In genomic region chr13:24071423-24072075, GRCh38 we compare ENCODE assay signal across 20 cellular contexts.
DNase-seq lines count a peak whose midpoint lies in the region; ATAC-seq and TF ChIP-seq lines count a peak whose summit lies in the region.
"Had no signal": no experiment of that assay in that cellular context is flagged by ENCODE, and none has a peak within 500 bp of the region (broad histone marks: within the 10 kb centered on the region; RNA-seq: fewer than 3 reads in every experiment).

No MANE protein-coding gene starts in this region.

- no peak overlapping the region for H3K4me3 Mint-ChIP-seq in natural killer cell
- no peak overlapping the region for H3K4me3 Mint-ChIP-seq in T-cell
- H3K4me3 Mint-ChIP-seq: activated CD8-positive, alpha-beta T cell treated with anti-CD3 and anti-CD28 coated beads for 36 hours; activated T-helper 17 cell treated with anti-CD3 and anti-CD28 coated beads, Interleukin-2, amount 50 U/mL, for 72 hours; H9 had no signal

- H3K4me1 ChIP-seq in stomach, result peaks cover 10 to 32% (median 21%) of the 10 kb centered on the region in 4 donors

- intact Hi-C loops in stomach (cut with DNase I; ENCODE audit: low total_unique reads) (no loop called here), natural killer cell (cut with micrococcal nuclease) (no loop called here)

- H3K4me3 ChIP-seq in astrocyte of the spinal cord (ENCODE audit: low read depth, low read length) (no peak overlapping the region), stomach (no peak overlapping the region)
- H3K4me3 ChIP-seq: colonic mucosa, spleen had no signal

- no peak for ATAC-seq in natural killer cell
- no peak for ATAC-seq in T-cell (replicated peaks in 1 of 4)
- ATAC-seq: activated CD8-positive, alpha-beta T cell treated with anti-CD3 and anti-CD28 coated beads for 36 hours; activated T-helper 17 cell treated with anti-CD3 and anti-CD28 coated beads, Interleukin-2, amount 50 U/mL, for 72 hours had no signal

- peak overlapping the region in 4 of 5 donors; percentile 10 to 46 (median 30) for H3K27ac ChIP-seq in stomach
- H3K27ac ChIP-seq: colonic mucosa, HL-60 had no signal

- no peaks in the 10 kb centered on the region for H3K9me3 ChIP-seq in stomach
- H3K9me3 ChIP-seq: colonic mucosa, spleen had no signal

- TF ChIP-seq EP300 in stomach (IDR thresholded peaks at IDR 0.05), result no peak

- no peak for TF ChIP-seq POLR2A in stomach (IDR thresholded peaks at IDR 0.05)

- in situ Hi-C loops in astrocyte of the spinal cord (cut with HindIII; ENCODE audit: low sequenced_read_pairs), result no loop called here

- POLR2A ChIA-PET in T-cell (lab: Charles Lee), result no interaction called here

- DNase-seq in HCEC 1CT (peak; percentile 64), astrocyte of the spinal cord (ENCODE audit: low read depth, low spot score) (peak; percentile 26), hepatic stellate cell (ENCODE audit: low spot score) (peak; percentile 19), stomach (no peak), A172 (ENCODE audit: low spot score) (no peak), natural killer cell (no peak), T-cell (no peak), glomerular visceral epithelial cell (ENCODE audit: extremely low spot score) (no peak)
- DNase-seq: activated CD8-positive, alpha-beta T cell treated with anti-CD3 and anti-CD28 coated beads for 36 hours; amygdala; CD4-positive, CD25-positive, alpha-beta regulatory T cell; colonic mucosa; DMS79; H9; KG1; NCI-H446 treated with DMSO at 0.1 percent for 48 hours; spleen; stimulated activated naive CD4-positive, alpha-beta T cell treated with Interleukin-2 at 50 U/mL for 16 hours had no signal

- no peaks in the 10 kb centered on the region for H3K9me3 Mint-ChIP-seq in natural killer cell
- H3K9me3 Mint-ChIP-seq in T-cell, result peaks cover 0 to 3% (median 0%) of the 10 kb centered on the region in 3 donors
- H3K9me3 Mint-ChIP-seq: activated CD8-positive, alpha-beta T cell treated with anti-CD3 and anti-CD28 coated beads for 36 hours; activated T-helper 17 cell treated with anti-CD3 and anti-CD28 coated beads, Interleukin-2, amount 50 U/mL, for 72 hours; CD4-positive, CD25-positive, alpha-beta regulatory T cell; H9 had no signal

- H3K27me3 Mint-ChIP-seq in natural killer cell (ENCODE audit: low read depth in 2 of 2) (peaks cover 8 to 21% of the 10 kb centered on the region in 2 donors), T-cell (peaks cover 5 to 10% of the 10 kb centered on the region in 2 donors)

- H3K36me3 ChIP-seq in stomach, result no peaks in the 10 kb centered on the region
- H3K36me3 ChIP-seq: colonic mucosa, spleen had no signal

- TF ChIP-seq CTCF in astrocyte of the spinal cord (IDR thresholded peaks at IDR 0.05; ENCODE audit: low read depth, low read length), result no peak
- no peak for TF ChIP-seq CTCF in stomach (IDR thresholded peaks at IDR 0.05)
- TF ChIP-seq CTCF in natural killer cell (IDR thresholded peaks at IDR 0.05), result no peak

- H3K27me3 ChIP-seq in stomach, result no peaks in the 10 kb centered on the region
- H3K27me3 ChIP-seq: colonic mucosa, spleen had no signal

- CTCF ChIA-PET in T-cell (lab: Charles Lee), result no interaction called here

- H3K36me3 Mint-ChIP-seq in natural killer cell (no peaks in the 10 kb centered on the region), T-cell (no peaks in the 10 kb centered on the region)
- H3K36me3 Mint-ChIP-seq: CD4-positive, CD25-positive, alpha-beta regulatory T cell had no signal

- H3K27ac Mint-ChIP-seq in natural killer cell (no peak overlapping the region), T-cell (no peak overlapping the region)
- H3K27ac Mint-ChIP-seq: activated CD8-positive, alpha-beta T cell treated with anti-CD3 and anti-CD28 coated beads for 36 hours; activated T-helper 17 cell treated with anti-CD3 and anti-CD28 coated beads, Interleukin-2, amount 50 U/mL, for 72 hours; CD4-positive, CD25-positive, alpha-beta regulatory T cell; H9 had no signal

- H3K4me1 Mint-ChIP-seq in natural killer cell, result peaks cover 0 to 4% of the 10 kb centered on the region in 2 donors
- peaks cover 0 to 4% (median 4%) of the 10 kb centered on the region in 3 donors for H3K4me1 Mint-ChIP-seq in T-cell

- 57 to 63% (median 59%) methylated on average over 6 of the region's 6 CpGs for WGBS in stomach, 5 donors

Comparison
In these comparisons a context has a peak if more than half of its experiments do, and no peak if none do; other contexts are left out.
1. DNase-seq: peak in HCEC 1CT (single experiment), astrocyte of the spinal cord (single experiment) and hepatic stellate cell (single experiment); none in stomach (single experiment), A172 (single experiment), natural killer cell (single experiment), T-cell (0 of 34) and glomerular visceral epithelial cell (single experiment).